ENCODE assay signal across 1 cellular context in genomic region chr10:77406764-77407430, GRCh38.
TF ChIP-seq lines count a peak whose summit lies in the region.

No MANE protein-coding gene starts in this region.

TF ChIP-seq in SK-N-SH, 30 proteins besides CTCF, POLR2A, EP300 and RAD21 (continued from another document):
- TF ChIP-seq IRF3 (IDR thresholded peaks at IDR 0.05; ENCODE audit: low read depth, low read length) (no peak), PBX3 (IDR thresholded peaks at IDR 0.05) (no peak)
